In the genomic region with DNA sequence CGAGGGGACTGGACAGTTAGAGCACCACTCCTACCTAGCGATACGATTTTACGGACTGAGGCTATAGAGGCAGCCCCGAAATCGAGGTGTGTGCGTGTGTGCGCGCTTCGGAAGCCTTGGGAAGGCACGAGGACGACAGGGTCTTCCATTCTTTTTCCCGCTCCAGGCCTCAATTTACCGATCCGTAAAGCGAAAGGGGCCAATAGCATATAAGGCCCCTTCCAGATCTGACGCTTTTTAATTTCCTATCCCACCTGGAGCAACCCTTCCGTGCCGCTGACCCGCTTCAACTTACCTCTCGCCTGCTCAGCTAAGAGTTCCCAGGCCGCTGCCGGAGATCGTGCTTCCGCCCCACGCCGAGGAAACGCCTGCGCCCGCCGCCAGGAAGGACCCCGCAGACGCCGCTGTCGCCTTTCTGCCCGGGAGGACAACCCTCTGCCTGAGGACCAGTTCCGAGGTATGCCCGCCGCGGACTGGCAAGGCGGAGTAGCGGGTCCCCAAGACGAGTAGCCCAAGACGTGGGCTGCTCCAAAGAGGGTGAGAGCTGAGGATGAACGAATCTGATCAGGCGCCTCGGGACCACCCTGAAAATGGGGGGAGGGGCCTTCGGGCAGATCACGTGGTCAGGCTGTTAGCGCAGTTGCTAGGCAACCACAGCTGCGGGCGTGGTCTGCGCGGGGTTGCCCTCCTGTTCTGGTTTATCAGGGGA, we compare ENCODE assay signal across 8 cellular contexts. TPM values are rescaled to one million over a fixed set of nuclear protein-coding genes. Genes with fewer than 3 reads are reported as not detected.
DNase-seq lines count a peak whose midpoint lies in the region; ATAC-seq, FAIRE-seq and TF ChIP-seq lines count a peak whose summit lies in the region.

A gene (minus strand): TSS at position 372 of the 709 bp plus-strand sequence. CDS start 4,924 bp downstream, outside the sequence.

- peak; percentile 73 for ATAC-seq in GM21723 (IDR thresholded peaks at IDR 0.05; ENCODE audit: unreplicated experiment)
- peak; percentile 93 to 96 for ATAC-seq in activated T-cell treated with anti-CD3 and anti-CD28 coated beads, Interleukin-2, amount 50 U/mL, for 72 hours (replicated peaks in 1 of 2)

- peak within 1 kb of the TSS; percentile 95 for H3K4me3 ChIP-seq in Karpas-422 (ENCODE audit: low read length)
- peak within 1 kb of the TSS; percentile 50 to 75 (median 62) for H3K4me3 ChIP-seq in esophagus squamous epithelium

- H3K9ac ChIP-seq in Karpas-422 (ENCODE audit: low read length) = peak within 1 kb of the TSS; percentile 97

- H3K9me3 ChIP-seq in Karpas-422 (ENCODE audit: low read length) = no peaks in the 10 kb centered on the region
- no peaks in the 10 kb centered on the region for H3K9me3 ChIP-seq in esophagus squamous epithelium

- WGBS in esophagus squamous epithelium, 2 donors = 0 to 1% methylated on average over 32 to 40 of the region's 54 CpGs

- peak within 1 kb of the TSS; percentile 89 to 99 for H3K4me3 Mint-ChIP-seq in activated T-cell treated with anti-CD3 and anti-CD28 coated beads, Interleukin-2, amount 50 U/mL, for 72 hours

- H3K9me2 ChIP-seq in Karpas-422 (replicated peaks; ENCODE audit: insufficient read depth, low read length) = no peaks in the 10 kb centered on the region

- peak within 1 kb of the TSS; percentile 96 for H2AFZ ChIP-seq in Karpas-422 (ENCODE audit: low read length)

- TF ChIP-seq CTCF in esophagus squamous epithelium (IDR thresholded peaks at IDR 0.05) = peak in 3 of 6 experiments; percentile 28 to 37 (median 31)

- peak; percentile 96 for DNase-seq in DMS 273 (lab: John Stamatoyannopoulos, UW; ENCODE audit: unreplicated experiment)
- peak; percentile 97 for DNase-seq in Karpas-422
- DNase-seq in RCC 7860 (ENCODE audit: low spot score) = peak; percentile 79
- peak; percentile 91 to 94 for DNase-seq in activated T-cell treated with anti-CD3 and anti-CD28 coated beads, Interleukin-2, amount 50 U/mL, for 72 hours
- peak; percentile 66 for DNase-seq in esophagus squamous epithelium (lab: John Stamatoyannopoulos, UW)
- peak; percentile 92 for DNase-seq in myocyte (ENCODE audit: low read depth)
- peak; percentile 79 to 83 for DNase-seq in stimulated activated CD8-positive, alpha-beta memory T cell treated with anti-CD3 and anti-CD28 coated beads, Interleukin-7, amount 100 ng/mL, for 48 hours (ENCODE audit: extremely low read depth in 1 of 2, low read depth in 1 of 2)

- peaks cover 42% of the 10 kb centered on the region for H3K4me1 Mint-ChIP-seq in activated T-cell treated with anti-CD3 and anti-CD28 coated beads, Interleukin-2, amount 50 U/mL, for 72 hours (ENCODE audit: low read depth)

- H3K27me3 Mint-ChIP-seq in activated T-cell treated with anti-CD3 and anti-CD28 coated beads, Interleukin-2, amount 50 U/mL, for 72 hours (ENCODE audit: low read depth) = no peaks in the 10 kb centered on the region

- H3K27me3 ChIP-seq in Karpas-422 (ENCODE audit: low read length) (no peaks in the 10 kb centered on the region), esophagus squamous epithelium (no peaks in the 10 kb centered on the region)

- H4K20me1 ChIP-seq in Karpas-422 (ENCODE audit: insufficient read depth, low read depth, low read length) = peaks cover 7% of the 10 kb centered on the region; the same call in 1 of the 2 replicates

- H3K9me3 Mint-ChIP-seq in activated T-cell treated with anti-CD3 and anti-CD28 coated beads, Interleukin-2, amount 50 U/mL, for 72 hours = no peaks in the 10 kb centered on the region

- intact Hi-C loops in esophagus squamous epithelium (cut with DNase I) = no loop called here

- H3K79me2 ChIP-seq in Karpas-422 (ENCODE audit: low read length) = peaks cover 50% of the 10 kb centered on the region

- no peak for FAIRE-seq in RCC 7860 (lab: Jason Lieb, UNC)

- H3K4me1 ChIP-seq in Karpas-422 (ENCODE audit: low read length) (peaks cover 21% of the 10 kb centered on the region), esophagus squamous epithelium (peaks cover 20 to 46% (median 24%) of the 10 kb centered on the region in 3 donors)

- H3K27ac ChIP-seq in Karpas-422 (ENCODE audit: low read length) (peak within 1 kb of the TSS; percentile 84), esophagus squamous epithelium (peak within 1 kb of the TSS; percentile 91 to 98 (median 95))

- peak within 1 kb of the TSS; percentile 94 for H3K4me2 ChIP-seq in Karpas-422 (ENCODE audit: low read depth, low read length, poor library complexity, severe bottlenecking)

- TF ChIP-seq POLR2A in esophagus squamous epithelium (IDR thresholded peaks at IDR 0.05) = peak in 2 of 4 donors; percentile 15 to 34

- peak within 1 kb of the TSS; percentile 99 for H3K27ac Mint-ChIP-seq in activated T-cell treated with anti-CD3 and anti-CD28 coated beads, Interleukin-2, amount 50 U/mL, for 72 hours

- H3K36me3 Mint-ChIP-seq in activated T-cell treated with anti-CD3 and anti-CD28 coated beads, Interleukin-2, amount 50 U/mL, for 72 hours (ENCODE audit: insufficient read depth in 2 of 2) = peaks cover 5 to 7% of the 10 kb centered on the region in 2 donors

- peaks cover 6% of the 10 kb centered on the region; the same call in 1 of the 2 replicates for H3K36me3 ChIP-seq in Karpas-422 (ENCODE audit: insufficient read depth, low read length)
- H3K36me3 ChIP-seq in esophagus squamous epithelium = peaks cover 0 to 20% (median 3%) of the 10 kb centered on the region in 3 donors

RNA-seq across cellular contexts. Expression of the gene that starts here (rescaled TPM):
- 80.2 and 97.5 TPM in 2 replicates for total RNA-seq in Karpas-422 (2014; rRNA removed; shearing (Covaris generic); ENCODE audit: low replicate concordance)
- 100 to 1,000 TPM; 123 to 132 TPM for total RNA-seq in activated T-cell treated with anti-CD3 and anti-CD28 coated beads, Interleukin-2, amount 50 U/mL, for 72 hours
- total RNA-seq in esophagus squamous epithelium (10 to 100 TPM; 53.4 to 85.7 (median 59.8) TPM), myocyte (111 and 114 TPM in 2 replicates)
- 98.9 TPM for polyA plus RNA-seq in myocyte (2012)

Comparison
In these comparisons a context has a peak if more than half of its experiments do, and no peak if none do; other contexts are left out.
1. Peak in every context shown above with its lines: DNase-seq, ATAC-seq, H3K4me3 ChIP-seq and H3K27ac ChIP-seq.